ENCODE assay signal across 7 cellular contexts in the genomic region with DNA sequence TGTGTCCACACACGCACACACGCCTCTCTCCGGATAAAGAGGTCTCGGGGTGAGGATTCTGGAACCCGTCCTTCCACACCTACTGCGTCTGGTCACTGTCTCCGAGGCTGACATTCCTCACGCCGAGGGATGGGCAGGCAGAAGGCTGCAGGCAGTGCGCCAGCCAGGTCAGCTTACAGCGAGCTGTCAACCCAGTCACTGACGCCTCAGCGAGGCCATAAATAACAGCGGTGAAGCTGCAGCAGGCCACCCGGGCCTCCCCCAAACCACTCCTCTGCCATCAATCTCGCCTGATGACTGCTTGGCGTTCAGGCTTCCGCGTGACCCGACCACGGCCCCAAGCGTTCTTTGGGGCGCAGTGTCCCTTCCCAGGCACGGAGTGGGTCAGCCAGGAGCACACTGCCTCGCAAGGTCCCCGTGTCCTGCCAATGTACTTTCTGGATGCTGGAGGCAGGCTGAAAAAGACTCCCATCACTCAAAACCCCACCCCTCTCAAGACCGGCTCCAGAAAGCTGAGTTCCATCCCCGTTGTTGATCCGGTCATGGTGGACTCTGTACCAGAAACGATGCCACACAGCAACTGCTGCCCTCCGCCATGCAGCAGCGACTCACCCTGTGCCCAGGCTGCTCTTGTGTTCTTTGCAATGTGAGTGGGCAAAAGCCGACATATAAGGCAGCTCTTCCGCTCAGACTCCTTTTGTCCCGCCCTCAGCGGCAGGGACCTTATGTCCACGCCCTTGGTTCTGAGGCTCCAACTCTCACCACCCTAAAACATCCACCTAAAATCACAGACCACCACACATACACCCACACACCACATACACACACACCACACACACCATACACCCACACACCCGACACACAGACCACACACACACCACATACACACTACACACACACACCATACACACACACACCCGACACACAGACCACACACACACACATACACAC. TPM values are rescaled to one million over a fixed set of nuclear protein-coding genes. Genes with fewer than 3 reads are reported as not detected.
A peak's percentile ranks its signal among the peaks of the same experiment; 100 is the strongest.
DNase-seq lines count a peak whose midpoint lies in the region; ATAC-seq and TF ChIP-seq lines count a peak whose summit lies in the region.

No MANE protein-coding gene starts in this region.

- H3K9me3 Mint-ChIP-seq in mesothelial cell of epicardium: peaks cover 5% of the 10 kb centered on the region

- DNase-seq in cardiac fibroblast (ENCODE audit: low read depth in 2 of 2): peak; percentile 49 to 85
- DNase-seq in mesothelial cell of epicardium (ENCODE audit: low spot score in 2 of 2, unreplicated experiment in 2 of 2): peak in 1 of 2 experiments; percentile 68
- no peak for DNase-seq in NCI-H226
- no peak for DNase-seq in NCI-H1417 treated with DMSO at 0.1 percent for 48 hours (lab: John Stamatoyannopoulos, UW)

- H3K36me3 Mint-ChIP-seq in mesothelial cell of epicardium: no peaks in the 10 kb centered on the region

- no peak for TF ChIP-seq RAD21 in Ishikawa (IDR thresholded peaks at IDR 0.05; ENCODE audit: low read depth)

- peaks cover 2% of the 10 kb centered on the region for H3K27me3 Mint-ChIP-seq in mesothelial cell of epicardium (ENCODE audit: low read depth)

- H3K4me1 Mint-ChIP-seq in mesothelial cell of epicardium: peaks cover 24% of the 10 kb centered on the region

- TF ChIP-seq EP300 in Ishikawa (IDR thresholded peaks at IDR 0.05; ENCODE audit: borderline replicate concordance): no peak

- H3K4me3 Mint-ChIP-seq in mesothelial cell of epicardium: no peak overlapping the region

- ATAC-seq in GM19043 (IDR thresholded peaks at IDR 0.05; ENCODE audit: low read depth, unreplicated experiment) (peak; percentile 57), GM19397 (IDR thresholded peaks at IDR 0.05; ENCODE audit: unreplicated experiment) (no peak)

- H3K27ac Mint-ChIP-seq in mesothelial cell of epicardium: peak overlapping the region; percentile 74

- TF ChIP-seq CTCF in cardiac fibroblast (IDR thresholded peaks at IDR 0.05; ENCODE audit: low read depth, low read length): no peak
- TF ChIP-seq CTCF in mesothelial cell of epicardium (IDR thresholded peaks at IDR 0.05; ENCODE audit: unreplicated experiment): no peak

- peak overlapping the region; percentile 3 to 4 for H3K4me3 ChIP-seq in cardiac fibroblast (replicated peaks in 1 of 2; ENCODE audit: low read depth in 2 of 2, low read length in 2 of 2)

TF ChIP-seq in Ishikawa, 13 proteins besides CTCF, POLR2A, EP300 and RAD21:
- TF ChIP-seq, protein P1, sequence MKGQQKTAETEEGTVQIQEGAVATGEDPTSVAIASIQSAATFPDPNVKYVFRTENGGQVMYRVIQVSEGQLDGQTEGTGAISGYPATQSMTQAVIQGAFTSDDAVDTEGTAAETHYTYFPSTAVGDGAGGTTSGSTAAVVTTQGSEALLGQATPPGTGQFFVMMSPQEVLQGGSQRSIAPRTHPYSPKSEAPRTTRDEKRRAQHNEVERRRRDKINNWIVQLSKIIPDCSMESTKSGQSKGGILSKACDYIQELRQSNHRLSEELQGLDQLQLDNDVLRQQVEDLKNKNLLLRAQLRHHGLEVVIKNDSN (IDR thresholded peaks at IDR 0.05): no peak; the same call in 1 of the 2 replicates
- TF ChIP-seq CEBPB (IDR thresholded peaks at IDR 0.05): no peak
- no peak for TF ChIP-seq ZBTB7A (IDR thresholded peaks at IDR 0.05; ENCODE audit: low read depth)
- TF ChIP-seq MAX (IDR thresholded peaks at IDR 0.05): no peak
- TF ChIP-seq YY1 (IDR thresholded peaks at IDR 0.05; ENCODE audit: low read depth): peak; percentile 57; the same call in 1 of the 2 replicates
- no peak for TF ChIP-seq FOXM1 (IDR thresholded peaks at IDR 0.05; ENCODE audit: borderline replicate concordance, low read depth)
- no peak for TF ChIP-seq REST (IDR thresholded peaks at IDR 0.05; ENCODE audit: low read depth)
- no peak for TF ChIP-seq EGR1 (IDR thresholded peaks at IDR 0.05)
- TF ChIP-seq NFIC (IDR thresholded peaks at IDR 0.05): no peak
- TF ChIP-seq TAF1 (IDR thresholded peaks at IDR 0.05; ENCODE audit: low read depth): no peak
- TF ChIP-seq TEAD4 (IDR thresholded peaks at IDR 0.05): 0 out of 2 replicates have a peak, but pooled peaks have one; percentile 22
- peak; percentile 35 for TF ChIP-seq TCF12 (IDR thresholded peaks at IDR 0.05; ENCODE audit: low read depth)
- TF ChIP-seq CREB1 (IDR thresholded peaks at IDR 0.05; ENCODE audit: low read depth): no peak

RNA-seq across cellular contexts. Expression of gene CPN2, which starts 27.1 kb away (rescaled TPM):
- not detected in 3 replicates for total RNA-seq in mesothelial cell of epicardium

RNA-seq across cellular contexts. Expression of gene LRRC15, which starts 45.5 kb away (rescaled TPM):
- 0.05 TPM in 1 of 3 replicates, not detected in the others for total RNA-seq in mesothelial cell of epicardium

Comparison
In these comparisons a context has a peak if more than half of its experiments do, and no peak if none do; other contexts are left out.
1. DNase-seq: peak in cardiac fibroblast (2 of 2); none in NCI-H226 (single experiment) and NCI-H1417 treated with DMSO at 0.1 percent for 48 hours (single experiment).